13 cellular contexts compared by ENCODE assay signal in genomic region chr9:94866770-94867169, GRCh38.
DNase-seq lines count a peak whose midpoint lies in the region; ATAC-seq and TF ChIP-seq lines count a peak whose summit lies in the region.
"Had no signal": no experiment of that assay in that cellular context is flagged by ENCODE, and none has a peak within 500 bp of the region (broad histone marks: within the 10 kb centered on the region; RNA-seq: fewer than 3 reads in every experiment).

No MANE protein-coding gene starts in this region.

- no peaks in the 10 kb centered on the region for H3K9me3 Mint-ChIP-seq in neural progenitor cell
- H3K9me3 Mint-ChIP-seq: stimulated activated naive CD8-positive, alpha-beta T cell treated with anti-CD3 and anti-CD28 coated beads, Interleukin-15, Interleukin-2, amounts not matched to agents 100 ng/mL and 50 ng/mL, for 24 hours had no signal

- no peak overlapping the region for H3K4me3 ChIP-seq in cardiac muscle cell
- no peak overlapping the region for H3K4me3 ChIP-seq in right cardiac atrium (ENCODE audit: low read length)
- H3K4me3 ChIP-seq in duodenal mucosa (ENCODE audit: low read depth in 1 of 2, low read length in 2 of 2): no peak overlapping the region
- peak overlapping the region; percentile 19 for H3K4me3 ChIP-seq in neural progenitor cell
- no peak overlapping the region for H3K4me3 ChIP-seq in uterus

- no peaks in the 10 kb centered on the region for H3K9me3 ChIP-seq in cardiac muscle cell (ENCODE audit: low read depth)
- no peaks in the 10 kb centered on the region for H3K9me3 ChIP-seq in right cardiac atrium (ENCODE audit: control insufficient read depth, low read length)
- H3K9me3 ChIP-seq in duodenal mucosa (ENCODE audit: control insufficient read depth in 1 of 2, low read length in 2 of 2): no peaks in the 10 kb centered on the region
- no peaks in the 10 kb centered on the region for H3K9me3 ChIP-seq in neural progenitor cell (ENCODE audit: low read depth)
- H3K9me3 ChIP-seq in uterus: no peaks in the 10 kb centered on the region

- H3K36me3 ChIP-seq in cardiac muscle cell (no peaks in the 10 kb centered on the region), duodenal mucosa (ENCODE audit: control insufficient read depth in 1 of 2, insufficient read depth in 2 of 2, low read length in 2 of 2) (no peaks in the 10 kb centered on the region), neural progenitor cell (no peaks in the 10 kb centered on the region), uterus (no peaks in the 10 kb centered on the region)

- H3K27me3 ChIP-seq in cardiac muscle cell (no peaks in the 10 kb centered on the region), right cardiac atrium (ENCODE audit: control insufficient read depth, insufficient read depth) (no peaks in the 10 kb centered on the region), duodenal mucosa (ENCODE audit: control insufficient read depth in 1 of 2, insufficient read depth in 2 of 2, low read length in 2 of 2) (no peaks in the 10 kb centered on the region), neural progenitor cell (no peaks in the 10 kb centered on the region), uterus (no peaks in the 10 kb centered on the region)

- H4K20me1 ChIP-seq in neural progenitor cell (ENCODE audit: low read depth): no peaks in the 10 kb centered on the region

- no peaks in the 10 kb centered on the region for H3F3A ChIP-seq in neural progenitor cell (ENCODE audit: low read depth)

- no peak for TF ChIP-seq POLR2A in uterus (IDR thresholded peaks at IDR 0.05)

- no peak for TF ChIP-seq CTCF in cardiac muscle cell (IDR thresholded peaks at IDR 0.05; ENCODE audit: low read depth, low read length)
- no peak for TF ChIP-seq CTCF in neural progenitor cell (IDR thresholded peaks at IDR 0.05)
- no peak for TF ChIP-seq CTCF in uterus (IDR thresholded peaks at IDR 0.05)

- H3K27ac Mint-ChIP-seq in neural progenitor cell: peak overlapping the region; percentile 82
- H3K27ac Mint-ChIP-seq: activated naive CD4-positive, alpha-beta T cell treated with anti-CD3 and anti-CD28 coated beads, Interleukin-2, amount 10 ng/mL, durations not matched to agents 7 days and 5 days; stimulated activated naive CD8-positive, alpha-beta T cell treated with anti-CD3 and anti-CD28 coated beads, Interleukin-15, Interleukin-2, amounts not matched to agents 100 ng/mL and 50 ng/mL, for 24 hours had no signal

- peak overlapping the region; percentile 70 for H3K4me2 ChIP-seq in neural progenitor cell

- no peak for ATAC-seq in right cardiac atrium
- ATAC-seq in HG03442 (IDR thresholded peaks at IDR 0.05; ENCODE audit: unreplicated experiment): no peak

- H3K27ac ChIP-seq in cardiac muscle cell: peak overlapping the region; percentile 97
- no peak overlapping the region for H3K27ac ChIP-seq in right cardiac atrium (ENCODE audit: low read length)
- H3K27ac ChIP-seq in duodenal mucosa (ENCODE audit: low read depth, low read length): peak overlapping the region; percentile 63
- no peak overlapping the region for H3K27ac ChIP-seq in neural progenitor cell
- H3K27ac ChIP-seq in uterus: peak overlapping the region; percentile 88 to 97
- H3K27ac ChIP-seq: HL-60 had no signal

- H3K4me1 Mint-ChIP-seq in neural progenitor cell: peaks cover 58% of the 10 kb centered on the region

- peaks cover 64% of the 10 kb centered on the region for H3K4me1 ChIP-seq in cardiac muscle cell (ENCODE audit: low read depth)
- peaks cover 9% of the 10 kb centered on the region for H3K4me1 ChIP-seq in right cardiac atrium (ENCODE audit: control insufficient read depth, insufficient read depth, low read length)
- peaks cover 5 to 9% of the 10 kb centered on the region in 2 donors for H3K4me1 ChIP-seq in duodenal mucosa (ENCODE audit: control insufficient read depth in 1 of 2, insufficient read depth in 2 of 2, low read length in 2 of 2)
- peaks cover 39% of the 10 kb centered on the region for H3K4me1 ChIP-seq in neural progenitor cell
- peaks cover 19 to 23% of the 10 kb centered on the region in 2 donors for H3K4me1 ChIP-seq in uterus

- intact Hi-C loops in right cardiac atrium (cut with DNase I): no loop called here
- intact Hi-C loops in uterus (cut with DNase I; ENCODE audit: low total_unique reads): loop anchor here (10.0 kb wide), 1 partner anchor 52 kb away; no protein-coding TSS in a partner anchor

- H2AFZ ChIP-seq in neural progenitor cell (replicated peaks): no peak overlapping the region

- no peak for DNase-seq in cardiac muscle cell (ENCODE audit: low read depth in 1 of 2, low spot score in 1 of 2)
- DNase-seq in right cardiac atrium: no peak
- no peak for DNase-seq in neural progenitor cell (ENCODE audit: low spot score)
- DNase-seq in uterus: no peak
- DNase-seq in NCI-H1694 treated with DMSO at 0.1 percent for 48 hours (lab: John Stamatoyannopoulos, UW): no peak
- no peak for DNase-seq in SIG-M5 (lab: John Stamatoyannopoulos, UW)
- DNase-seq: activated CD4-positive, alpha-beta T cell treated with anti-CD3 and anti-CD28 coated beads for 4 hours; activated naive CD4-positive, alpha-beta T cell treated with anti-CD3 and anti-CD28 coated beads, Interleukin-2, amount 10 ng/mL, durations not matched to agents 7 days and 5 days; NCI-H1417 treated with DMSO at 0.1 percent for 48 hours had no signal

- H3K9ac ChIP-seq in duodenal mucosa (ENCODE audit: low read depth in 1 of 2, low read length in 2 of 2) (no peak overlapping the region), neural progenitor cell (no peak overlapping the region)

- peaks cover 6% of the 10 kb centered on the region for H3K79me2 ChIP-seq in neural progenitor cell (ENCODE audit: low read depth)

- no peaks in the 10 kb centered on the region for H3K36me3 Mint-ChIP-seq in neural progenitor cell

- peak overlapping the region; percentile 7 for H3K4me3 Mint-ChIP-seq in neural progenitor cell
- H3K4me3 Mint-ChIP-seq: activated naive CD4-positive, alpha-beta T cell treated with anti-CD3 and anti-CD28 coated beads, Interleukin-2, amount 10 ng/mL, durations not matched to agents 7 days and 5 days; stimulated activated naive CD8-positive, alpha-beta T cell treated with anti-CD3 and anti-CD28 coated beads, Interleukin-15, Interleukin-2, amounts not matched to agents 100 ng/mL and 50 ng/mL, for 24 hours had no signal

- H3K27me3 Mint-ChIP-seq in neural progenitor cell (ENCODE audit: insufficient read depth, low read depth): peaks cover 2% of the 10 kb centered on the region
- H3K27me3 Mint-ChIP-seq: activated naive CD4-positive, alpha-beta T cell treated with anti-CD3 and anti-CD28 coated beads, Interleukin-2, amount 10 ng/mL, durations not matched to agents 7 days and 5 days had no signal

Comparison
In these comparisons a context has a peak if more than half of its experiments do, and no peak if none do; other contexts are left out.
1. H3K27ac ChIP-seq: peak in cardiac muscle cell (single experiment), duodenal mucosa (single experiment) and uterus (2 of 2); none in right cardiac atrium (single experiment) and neural progenitor cell (single experiment).